Comparison of ENCODE assay signal across 8 cellular contexts in genomic region chr3:184298759-184299487, GRCh38. TPM values are rescaled to one million over a fixed set of nuclear protein-coding genes. Genes with fewer than 3 reads are reported as not detected.
DNase-seq lines count a peak whose midpoint lies in the region; ATAC-seq, FAIRE-seq and TF ChIP-seq lines count a peak whose summit lies in the region.

PSMD2 (plus strand) TSS chr3:184299241; CDS start chr3:184299267, 26 bp downstream.

- peak within 1 kb of the TSS; percentile 12; the same call in 1 of the 3 replicates for H2BK15ac ChIP-seq in IMR-90 (ENCODE audit: low read depth, low read length)

- H3K9me3 ChIP-seq in IMR-90 (ENCODE audit: control insufficient read depth, insufficient read depth, low read length) (no peaks in the 10 kb centered on the region), OCI-LY7 (ENCODE audit: low read length) (no peaks in the 10 kb centered on the region), endothelial cell of umbilical vein (replicated peaks; ENCODE audit: control insufficient read depth, insufficient read depth, low read length) (no peaks in the 10 kb centered on the region)

- H2BK5ac ChIP-seq in IMR-90 (ENCODE audit: low read depth, low read length, poor library complexity, severe bottlenecking): peak within 1 kb of the TSS; percentile 85

- BruUV-seq in IMR-90 (replicated peaks; lab: Mats Ljungman, UMichigan): no TSS peak
- BruUV-seq in OCI-LY7 (replicated peaks; lab: Mats Ljungman, UMichigan): no TSS peak
- no TSS peak for BruUV-seq in endothelial cell of umbilical vein (replicated peaks; lab: Mats Ljungman, UMichigan)

- H3K9me2 ChIP-seq in OCI-LY7 (ENCODE audit: insufficient read depth, low read length): no peaks in the 10 kb centered on the region

- POLR2A ChIA-PET in IMR-90 (lab: Charles Lee; ENCODE audit: unreplicated experiment): no interaction called here
- POLR2A ChIA-PET in OCI-LY7 (lab: Charles Lee): interaction anchor here (0.9 to 1.4 kb wide), 2 partner anchors 51 to 113 kb away, joined by 3 read pairs; partner anchors contain the start of gene ABCF3
- POLR2A ChIA-PET in endothelial cell of umbilical vein (lab: Charles Lee): no interaction called here

- 1% methylated on average over 16 of the region's 78 CpGs; no CpG with 5 or more reads in 1 of the 2 experiments for WGBS in IMR-90 (ENCODE audit: extremely low coverage in 2 of 2, insufficient read length in 1 of 2), 2 experiments

- peaks cover 2% of the 10 kb centered on the region; the same call in 1 of the 2 replicates for H3K4me1 ChIP-seq in IMR-90 (ENCODE audit: control insufficient read depth, insufficient read depth, low read length)
- peaks cover 12% of the 10 kb centered on the region for H3K4me1 ChIP-seq in OCI-LY7 (ENCODE audit: insufficient read depth, low read length, poor library complexity, severe bottlenecking)
- H3K4me1 ChIP-seq in endothelial cell of umbilical vein (ENCODE audit: control insufficient read depth, extremely low read depth, insufficient read depth, low read length): peaks cover 13% of the 10 kb centered on the region

- peak within 1 kb of the TSS; percentile 81 for H2BK120ac ChIP-seq in IMR-90 (ENCODE audit: low read depth, low read length)

- H3K18ac ChIP-seq in IMR-90 (ENCODE audit: low read depth, low read length): peak within 1 kb of the TSS; percentile 81

- peak within 1 kb of the TSS; percentile 91 for H3K27ac ChIP-seq in IMR-90 (ENCODE audit: insufficient read depth, low read length)
- H3K27ac ChIP-seq in OCI-LY7 (ENCODE audit: low read depth, low read length, poor library complexity, severe bottlenecking): peak within 1 kb of the TSS; percentile 24
- peak within 1 kb of the TSS; percentile 70 for H3K27ac ChIP-seq in endothelial cell of umbilical vein (ENCODE audit: insufficient read depth, low read depth, low read length)

- peak within 1 kb of the TSS; percentile 98 for H2AK9ac ChIP-seq in IMR-90 (replicated peaks; ENCODE audit: low read depth, low read length, poor library complexity)

- H3K4me2 ChIP-seq in IMR-90 (ENCODE audit: low read depth, low read length) (peak within 1 kb of the TSS; percentile 95), OCI-LY7 (ENCODE audit: low read length) (peak within 1 kb of the TSS; percentile 87), endothelial cell of umbilical vein (ENCODE audit: insufficient read depth, low read length) (peak within 1 kb of the TSS; percentile 90)

- dilution Hi-C loops in IMR-90 (cut with HindIII; ENCODE audit: low sequenced_read_pairs, unreplicated experiment): no loop called here
- dilution Hi-C loops in endothelial cell of umbilical vein (cut with MboI; ENCODE audit: extremely low pct_ligation_motif_present, low sequenced_read_pairs): no loop called here

- ATAC-seq in GM21529 (IDR thresholded peaks at IDR 0.05; ENCODE audit: unreplicated experiment) (peak; percentile 96), IMR-90 (ENCODE audit: low read depth) (peak; percentile 98)

- CTCF ChIA-PET in IMR-90 (lab: Yijun Ruan, JAX): interaction anchor here (0.9 kb wide), 1 partner anchor 10 kb away, joined by 3 read pairs; no protein-coding TSS in a partner anchor
- CTCF ChIA-PET in OCI-LY7 (lab: Charles Lee; ENCODE audit: unreplicated experiment): no interaction called here
- CTCF ChIA-PET in endothelial cell of umbilical vein (lab: Charles Lee): interaction anchor here (1.0 to 1.4 kb wide), 2 partner anchors 39 to 403 kb away, joined by 3 to 4 read pairs; no protein-coding TSS in a partner anchor

- H3K79me1 ChIP-seq in IMR-90 (ENCODE audit: low read depth in 1 of 2, low read length in 2 of 2): peaks cover 25 to 44% of the 10 kb centered on the region in 2 experiments

- peaks cover 18% of the 10 kb centered on the region for H3K79me2 ChIP-seq in OCI-LY7 (ENCODE audit: insufficient read depth, low read depth, low read length)
- peaks cover 46% of the 10 kb centered on the region for H3K79me2 ChIP-seq in endothelial cell of umbilical vein (ENCODE audit: control insufficient read depth, insufficient read depth, low read length)

- H2AFZ ChIP-seq in IMR-90 (replicated peaks; ENCODE audit: low read length, poor library complexity) (peak within 1 kb of the TSS; percentile 99), OCI-LY7 (ENCODE audit: low read length) (peak within 1 kb of the TSS; percentile 90), endothelial cell of umbilical vein (ENCODE audit: low read depth, low read length) (peak within 1 kb of the TSS; percentile 99)

- H3K23ac ChIP-seq in IMR-90 (ENCODE audit: low read depth, low read length): peak within 1 kb of the TSS; percentile 99

- H2AK5ac ChIP-seq in IMR-90 (ENCODE audit: low read depth, low read length): peak within 1 kb of the TSS; percentile 58

- TF ChIP-seq POLR2A in IMR-90 (IDR thresholded peaks at IDR 0.05; ENCODE audit: low read depth, low read length) (peak; percentile 71), endothelial cell of umbilical vein (IDR thresholded peaks at IDR 0.05; ENCODE audit: low read depth, low read length) (peak; percentile 85)

- peak within 1 kb of the TSS; percentile 97 for H3K4ac ChIP-seq in IMR-90 (ENCODE audit: low read depth, low read length)

- peak within 1 kb of the TSS; percentile 93 for H3K9ac ChIP-seq in IMR-90 (ENCODE audit: low read depth, low read length)
- peak within 1 kb of the TSS; percentile 90 for H3K9ac ChIP-seq in endothelial cell of umbilical vein (replicated peaks; ENCODE audit: extremely low read depth, insufficient read depth, low read length)

- peak; percentile 96 for DNase-seq in DMS 273 treated with DMSO at 0.1 percent for 48 hours (lab: John Stamatoyannopoulos, UW)
- DNase-seq in IMR-90: peak; percentile 93
- DNase-seq in OCI-LY7 (ENCODE audit: low spot score): peak; percentile 97
- DNase-seq in activated T-cell treated with anti-CD3 and anti-CD28 coated beads for 1 hour (ENCODE audit: low read depth): peak; percentile 97
- peak; percentile 96 for DNase-seq in endothelial cell of umbilical vein (ENCODE audit: low read depth, low spot score)
- peak; percentile 97 for DNase-seq in midbrain (lab: John Stamatoyannopoulos, UW)
- peak; percentile 97 to 98 for DNase-seq in stimulated activated CD8-positive, alpha-beta memory T cell treated with anti-CD3 and anti-CD28 coated beads, Interleukin-15, amount 100 ng/mL, for 48 hours (ENCODE audit: low read depth in 2 of 2)

- no peak for TF ChIP-seq RAD21 in IMR-90 (IDR thresholded peaks at IDR 0.05; ENCODE audit: low read length)

- peaks cover 3% of the 10 kb centered on the region; the same call in 1 of the 2 replicates for H3K27me3 ChIP-seq in IMR-90 (ENCODE audit: control insufficient read depth, insufficient read depth, low read length)
- peaks cover 0 to 3% of the 10 kb centered on the region in 2 experiments for H3K27me3 ChIP-seq in endothelial cell of umbilical vein (ENCODE audit: control insufficient read depth in 2 of 2, insufficient read depth in 2 of 2, low read length in 2 of 2)

- H3K9me1 ChIP-seq in IMR-90 (ENCODE audit: insufficient read depth, low read length): no peaks in the 10 kb centered on the region; the same call in 1 of the 2 replicates
- H3K9me1 ChIP-seq in endothelial cell of umbilical vein (replicated peaks; ENCODE audit: control insufficient read depth, extremely low read depth, insufficient read depth, low read length): no peaks in the 10 kb centered on the region

- peaks cover 28% of the 10 kb centered on the region for H3K36me3 ChIP-seq in IMR-90 (ENCODE audit: control insufficient read depth, insufficient read depth, low read length)
- H3K36me3 ChIP-seq in OCI-LY7 (ENCODE audit: insufficient read depth, low read length): peaks cover 44% of the 10 kb centered on the region
- H3K36me3 ChIP-seq in endothelial cell of umbilical vein (ENCODE audit: control insufficient read depth in 2 of 2, extremely low read depth in 1 of 2, insufficient read depth in 2 of 2, low read length in 2 of 2): peaks cover 22 to 24% of the 10 kb centered on the region in 2 experiments

- peak within 1 kb of the TSS; percentile 97 for H4K91ac ChIP-seq in IMR-90 (ENCODE audit: insufficient read depth, low read depth, low read length)

- H4K5ac ChIP-seq in IMR-90 (ENCODE audit: low read depth, low read length): peak within 1 kb of the TSS; percentile 94

- TF ChIP-seq CTCF in IMR-90 (conservative IDR thresholded peaks at IDR 0.05; ENCODE audit: low read depth, low read length) (no peak), OCI-LY7 (conservative IDR thresholded peaks at IDR 0.05; ENCODE audit: low read length) (no peak), endothelial cell of umbilical vein (IDR thresholded peaks at IDR 0.05; ENCODE audit: extremely low read depth in 1 of 2, insufficient read depth in 1 of 2, low read depth in 1 of 2, low read length in 2 of 2) (no peak)

- FAIRE-seq in endothelial cell of umbilical vein (lab: Jason Lieb, UNC): peak; percentile 94

- peak within 1 kb of the TSS; percentile 100 for H3K14ac ChIP-seq in IMR-90 (replicated peaks; ENCODE audit: low read depth, low read length)

- peaks cover 40% of the 10 kb centered on the region for H4K20me1 ChIP-seq in IMR-90 (ENCODE audit: insufficient read depth, low read length)
- peaks cover 12% of the 10 kb centered on the region; the same call in 1 of the 2 replicates for H4K20me1 ChIP-seq in OCI-LY7 (ENCODE audit: insufficient read depth, low read length)
- H4K20me1 ChIP-seq in endothelial cell of umbilical vein (replicated peaks; ENCODE audit: control insufficient read depth, extremely low read depth, insufficient read depth, low read length): no peaks in the 10 kb centered on the region

- H3K56ac ChIP-seq in IMR-90 (ENCODE audit: extremely low read depth, insufficient read depth, low read length): peak within 1 kb of the TSS; percentile 92

- intact Hi-C loops in IMR-90 (cut with micrococcal nuclease) (loop anchor here (1.0 kb wide), 1 partner anchor 15 kb away; the partner anchor contains the start of gene EIF4G1), OCI-LY7 (cut with micrococcal nuclease; ENCODE audit: unreplicated experiment) (loop anchor here (1.0 to 5.0 kb wide), 5 partner anchors 15 to 162 kb away; partner anchors contain the start of genes AP2M1, EEF1AKMT4, EIF2B5 and EIF4G1), endothelial cell of umbilical vein (cut with micrococcal nuclease) (loop anchor here (1.0 to 2.0 kb wide), 5 partner anchors 15 to 125 kb away; partner anchors contain the start of genes AP2M1, EEF1AKMT4 and EIF4G1)

- in situ Hi-C loops in IMR-90 (cut with MboI; ENCODE audit: low sequenced_read_pairs): no loop called here

- H3K4me3 ChIP-seq in IMR-90 (ENCODE audit: insufficient read depth, low read depth, low read length) (peak within 1 kb of the TSS; percentile 96), OCI-LY7 (ENCODE audit: low read depth, low read length, poor library complexity, severe bottlenecking) (peak within 1 kb of the TSS; percentile 96), endothelial cell of umbilical vein (replicated peaks in 1 of 3; ENCODE audit: insufficient read depth in 1 of 3, low read depth in 1 of 3, low read length in 3 of 3) (peak within 1 kb of the TSS; percentile 71 to 89 (median 88))

- peak within 1 kb of the TSS; percentile 94 to 100 for H4K8ac ChIP-seq in IMR-90 (ENCODE audit: low read depth in 2 of 2, low read length in 2 of 2)

- 0 out of 2 replicates have a peak within 1 kb of the TSS, but pooled peaks have one; percentile 45 for H2BK20ac ChIP-seq in IMR-90 (ENCODE audit: low read depth, low read length)

RNA-seq across cellular contexts. Expression of gene PSMD2, which starts in this region (rescaled TPM):
- 697 and 872 TPM in 2 replicates for total RNA-seq in IMR-90 (2012; rRNA removed)
- polyA plus RNA-seq in IMR-90 (2012; rRNA removed): 474 and 514 TPM in 2 replicates
- 246 and 479 TPM in 2 replicates for polyA plus RNA-seq in IMR-90 (2012; cell fraction: cytosol; rRNA removed)
- 457 and 630 TPM in 2 replicates for polyA plus RNA-seq in IMR-90 (2012; cell fraction: nucleus; rRNA removed; ENCODE audit: low replicate concordance)
- 158 and 205 TPM in 2 replicates for total RNA-seq in OCI-LY7 (2014; rRNA removed; shearing (Covaris generic))
- total RNA-seq in OCI-LY7 (2022): 182 and 219 TPM in 2 replicates
- 400 and 435 TPM in 2 replicates for total RNA-seq in endothelial cell of umbilical vein
- polyA plus RNA-seq in endothelial cell of umbilical vein: 358 and 414 TPM in 2 replicates
- polyA plus RNA-seq in endothelial cell of umbilical vein (2011; cell fraction: cytosol; rRNA removed): 266 and 278 TPM in 2 replicates
- polyA plus RNA-seq in endothelial cell of umbilical vein (2011; cell fraction: nucleus; rRNA removed): 416 and 477 TPM in 2 replicates
- polyA plus RNA-seq in endothelial cell of umbilical vein (2012): 316 and 537 TPM in 2 replicates
- 564 and 571 TPM in 2 replicates for polyA minus RNA-seq in endothelial cell of umbilical vein
- 395 TPM for polyA minus RNA-seq in endothelial cell of umbilical vein (2011; cell fraction: cytosol; rRNA and poly(A)+ RNA removed)
- polyA minus RNA-seq in endothelial cell of umbilical vein (2011; cell fraction: nucleus; rRNA and poly(A)+ RNA removed): 166 and 239 TPM in 2 replicates

Comparison
In these comparisons a context has a peak if more than half of its experiments do, and no peak if none do; other contexts are left out.
1. Peak in every context shown above with its lines: DNase-seq, ATAC-seq, H3K4me3 ChIP-seq and H3K27ac ChIP-seq.
2. H3K27ac ChIP-seq: peak in every context shown above with its lines; median percentile 91 in IMR-90; 70 in endothelial cell of umbilical vein; 24 in OCI-LY7.